7 cellular contexts compared by ENCODE assay signal in genomic region chr7:68820321-68820720, GRCh38.
"Had no signal": no experiment of that assay in that cellular context is flagged by ENCODE, and none has a peak within 500 bp of the region (broad histone marks: within the 10 kb centered on the region; RNA-seq: fewer than 3 reads in every experiment).

No MANE protein-coding gene starts in this region.

- FAIRE-seq: HepG2, HTR-8/SVneo, K562 had no signal

- H3K4me3 ChIP-seq: K562 had no signal

- H3K27ac ChIP-seq: HL-60 had no signal

- H3K27me3 Mint-ChIP-seq: IgD-negative memory B cell had no signal

- DNase-seq: IMR-90, KBM-7 had no signal

- H3K4me1 Mint-ChIP-seq: IgD-negative memory B cell had no signal

- H3K4me3 Mint-ChIP-seq: IgD-negative memory B cell had no signal

- ATAC-seq: HepG2, K562 had no signal

- H3K27ac Mint-ChIP-seq: IgD-negative memory B cell had no signal
